9 cellular contexts compared by ENCODE assay signal in genomic region chr12:27627123-27627835, GRCh38.
DNase-seq lines count a peak whose midpoint lies in the region; ATAC-seq and TF ChIP-seq lines count a peak whose summit lies in the region.
"Had no signal": no experiment of that assay in that cellular context is flagged by ENCODE, and none has a peak within 500 bp of the region (broad histone marks: within the 10 kb centered on the region; RNA-seq: fewer than 3 reads in every experiment).

No MANE protein-coding gene starts in this region.

- TF ChIP-seq CTCF in GM12865 (IDR thresholded peaks at IDR 0.05; ENCODE audit: insufficient read depth, low read depth, low read length, missing control alignments) (no peak), astrocyte of the cerebellum (IDR thresholded peaks at IDR 0.05; ENCODE audit: low read depth, low read length, missing control alignments) (no peak), Peyer's patch (IDR thresholded peaks at IDR 0.05) (no peak)

- H3K27me3 ChIP-seq in muscle layer of duodenum (ENCODE audit: low read depth, low read length): no peaks in the 10 kb centered on the region
- H3K27me3 ChIP-seq in Peyer's patch: no peaks in the 10 kb centered on the region

- H3K4me3 ChIP-seq in GM12865 (ENCODE audit: low read depth, low read length) (no peak overlapping the region), astrocyte of the cerebellum (ENCODE audit: low read depth, low read length) (no peak overlapping the region), muscle layer of duodenum (ENCODE audit: low read depth in 1 of 2, low read length in 2 of 2) (no peak overlapping the region), Peyer's patch (no peak overlapping the region)

- peak; percentile 24 for DNase-seq in GM12865 (ENCODE audit: low read depth)
- peak; percentile 93 for DNase-seq in astrocyte of the cerebellum (ENCODE audit: low read depth)
- DNase-seq in NCI-H1048 (lab: John Stamatoyannopoulos, UW): no peak
- no peak for DNase-seq in HUDEP-2 (lab: John Stamatoyannopoulos, UW; ENCODE audit: unreplicated experiment in 76 of 76)
- DNase-seq in Peyer's patch: no peak
- no peak for DNase-seq in NCI-H1105 treated with DMSO at 0.1 percent for 48 hours (lab: John Stamatoyannopoulos, UW)
- DNase-seq: NCI-H2029 treated with DMSO at 0.1 percent for 48 hours had no signal

- ATAC-seq in HG03175 (IDR thresholded peaks at IDR 0.05; ENCODE audit: unreplicated experiment): peak; percentile 87

- H3K27ac ChIP-seq in muscle layer of duodenum (ENCODE audit: low read length): peak overlapping the region; percentile 62
- H3K27ac ChIP-seq in Peyer's patch: no peak overlapping the region

- H3K9me3 ChIP-seq in muscle layer of duodenum (ENCODE audit: control insufficient read depth in 1 of 2, low read length in 2 of 2) (no peaks in the 10 kb centered on the region), Peyer's patch (no peaks in the 10 kb centered on the region)

- H3K36me3 ChIP-seq in muscle layer of duodenum (ENCODE audit: control insufficient read depth in 1 of 2, insufficient read depth in 2 of 2, low read length in 2 of 2) (peaks cover 0 to 5% of the 10 kb centered on the region in 2 donors), Peyer's patch (no peaks in the 10 kb centered on the region)

- H3K4me1 ChIP-seq in muscle layer of duodenum (ENCODE audit: control insufficient read depth in 1 of 2, insufficient read depth in 2 of 2, low read length in 2 of 2) (no peaks in the 10 kb centered on the region), Peyer's patch (peaks cover 0 to 5% (median 0%) of the 10 kb centered on the region in 4 donors)

- in situ Hi-C loops in astrocyte of the cerebellum (cut with HindIII; ENCODE audit: low sequenced_read_pairs): no loop called here

- no peak for TF ChIP-seq POLR2A in Peyer's patch (IDR thresholded peaks at IDR 0.05)

Comparison
In these comparisons a context has a peak if more than half of its experiments do, and no peak if none do; other contexts are left out.
1. DNase-seq: peak in GM12865 (single experiment) and astrocyte of the cerebellum (single experiment); none in NCI-H1048 (single experiment), HUDEP-2 (0 of 76), Peyer's patch (0 of 3) and NCI-H1105 treated with DMSO at 0.1 percent for 48 hours (single experiment).